8 cellular contexts compared by ENCODE assay signal in genomic region chr19:49017041-49017665, GRCh38. TPM values are rescaled to one million over a fixed set of nuclear protein-coding genes. Genes with fewer than 3 reads are reported as not detected.
DNase-seq lines count a peak whose midpoint lies in the region; ATAC-seq and TF ChIP-seq lines count a peak whose summit lies in the region.

LHB (minus strand) TSS chr19:49017091; CDS start chr19:49017081, 10 bp downstream.

- no peak within 1 kb of the TSS for H3K27ac ChIP-seq in SJCRH30

- no peaks in the 10 kb centered on the region for H3K4me1 ChIP-seq in SJCRH30

- H3K27me3 ChIP-seq in SJCRH30, result no peaks in the 10 kb centered on the region

- DNase-seq in GM12864 (ENCODE audit: low read depth), result no peak
- DNase-seq in SJCRH30, result no peak
- no peak for DNase-seq in fibroblast of the aortic adventitia (ENCODE audit: low read depth)
- DNase-seq in retinal pigment epithelial cell (ENCODE audit: low read depth), result no peak
- DNase-seq in OCI-M2 (lab: John Stamatoyannopoulos, UW; ENCODE audit: unreplicated experiment), result no peak
- DNase-seq in 8988T, result no peak

- H3K9me3 ChIP-seq in SJCRH30 (replicated peaks), result no peaks in the 10 kb centered on the region

- H3K4me3 ChIP-seq in GM12864 (ENCODE audit: low read depth, low read length) (peak within 1 kb of the TSS; percentile 44), SJCRH30 (peak within 1 kb of the TSS; percentile 45), fibroblast of the aortic adventitia (ENCODE audit: low read depth, low read length) (peak within 1 kb of the TSS; percentile 46), retinal pigment epithelial cell (ENCODE audit: low read length) (peak within 1 kb of the TSS; percentile 39)

- ATAC-seq in GM21528 (IDR thresholded peaks at IDR 0.05; ENCODE audit: low FRiP score, unreplicated experiment) (no peak), HG02970 (IDR thresholded peaks at IDR 0.05; ENCODE audit: low FRiP score, unreplicated experiment) (no peak)

- no peak for TF ChIP-seq CTCF in GM12864 (IDR thresholded peaks at IDR 0.05; ENCODE audit: low read depth, low read length, missing control alignments)
- no peak for TF ChIP-seq CTCF in fibroblast of the aortic adventitia (IDR thresholded peaks at IDR 0.05; ENCODE audit: insufficient read depth, low read length)
- no peak for TF ChIP-seq CTCF in retinal pigment epithelial cell (conservative IDR thresholded peaks at IDR 0.05; ENCODE audit: low read depth, low read length)

- H3K36me3 ChIP-seq in SJCRH30, result peaks cover 7% of the 10 kb centered on the region

RNA-seq across cellular contexts. Expression of gene LHB, which starts in this region (rescaled TPM):
- total RNA-seq in SJCRH30 (2014; rRNA removed; shearing (Covaris generic)), result not detected in 2 replicates
- not detected in 2 replicates for total RNA-seq in fibroblast of the aortic adventitia (ENCODE audit: low replicate concordance)
